ENCODE assay signal across 14 cellular contexts in genomic region chr6:152348116-152348515, GRCh38.
DNase-seq lines count a peak whose midpoint lies in the region; ATAC-seq and TF ChIP-seq lines count a peak whose summit lies in the region.
"Had no signal": no experiment of that assay in that cellular context is flagged by ENCODE, and none has a peak within 500 bp of the region (broad histone marks: within the 10 kb centered on the region; RNA-seq: fewer than 3 reads in every experiment).

No MANE protein-coding gene starts in this region.

- no peaks in the 10 kb centered on the region for H3K9me3 Mint-ChIP-seq in HFFc6
- no peaks in the 10 kb centered on the region for H3K9me3 Mint-ChIP-seq in activated CD8-positive, alpha-beta T cell treated with anti-CD3 and anti-CD28 coated beads, Interleukin-2, amount 10 ng/mL, durations not matched to agents 7 days and 5 days (ENCODE audit: insufficient read depth)
- H3K9me3 Mint-ChIP-seq: CD8-positive, alpha-beta T cell had no signal

- ATAC-seq in RWPE2 (ENCODE audit: low read depth), result peak; percentile 48; the same call in 2 of the 3 replicates
- ATAC-seq in activated CD8-positive, alpha-beta T cell treated with anti-CD3 and anti-CD28 coated beads, Interleukin-2, amount 10 ng/mL, durations not matched to agents 7 days and 5 days, result no peak
- ATAC-seq: CD8-positive, alpha-beta T cell; HCT116 had no signal

- H3K9me3 ChIP-seq in RWPE2 (ENCODE audit: severe bottlenecking), result no peaks in the 10 kb centered on the region

- H3K27ac ChIP-seq in RWPE2 (ENCODE audit: poor library complexity, severe bottlenecking), result no peak overlapping the region
- H3K27ac ChIP-seq: GM23248 had no signal

- no peak overlapping the region for H3K4me3 Mint-ChIP-seq in HFFc6
- H3K4me3 Mint-ChIP-seq in activated CD8-positive, alpha-beta T cell treated with anti-CD3 and anti-CD28 coated beads, Interleukin-2, amount 10 ng/mL, durations not matched to agents 7 days and 5 days, result no peak overlapping the region
- H3K4me3 Mint-ChIP-seq: CD14-positive monocyte; CD8-positive, alpha-beta T cell had no signal

- peak overlapping the region; percentile 75 for H3K27ac Mint-ChIP-seq in HFFc6
- no peak overlapping the region for H3K27ac Mint-ChIP-seq in activated CD8-positive, alpha-beta T cell treated with anti-CD3 and anti-CD28 coated beads, Interleukin-2, amount 10 ng/mL, durations not matched to agents 7 days and 5 days
- H3K27ac Mint-ChIP-seq: CD14-positive monocyte; CD8-positive, alpha-beta T cell had no signal

- no peaks in the 10 kb centered on the region for H3K4me1 ChIP-seq in RWPE2 (ENCODE audit: insufficient read depth, poor library complexity, severe bottlenecking)

- intact Hi-C loops in head of caudate nucleus (cut with DNase I), result no loop called here

- TF ChIP-seq CTCF in HFFc6 (IDR thresholded peaks at IDR 0.05), result no peak
- TF ChIP-seq CTCF in RWPE2 (IDR thresholded peaks at IDR 0.05; ENCODE audit: poor library complexity, severe bottlenecking), result no peak
- TF ChIP-seq CTCF in choroid plexus epithelial cell (conservative IDR thresholded peaks at IDR 0.05; ENCODE audit: low read depth, low read length), result no peak

- CTCF ChIA-PET in activated CD8-positive, alpha-beta T cell treated with anti-CD3 and anti-CD28 coated beads, Interleukin-2, amount 10 ng/mL, durations not matched to agents 7 days and 5 days (lab: Charles Lee), result no interaction called here

- H3K4me3 ChIP-seq in RWPE2 (ENCODE audit: severe bottlenecking) (no peak overlapping the region), choroid plexus epithelial cell (ENCODE audit: low read depth, low read length) (no peak overlapping the region)
- H3K4me3 ChIP-seq: GM23248 had no signal

- H3K27me3 ChIP-seq in RWPE2 (ENCODE audit: insufficient read depth, poor library complexity, severe bottlenecking), result no peaks in the 10 kb centered on the region

- no peaks in the 10 kb centered on the region; the same call in none of the 2 replicates for H3K27me3 Mint-ChIP-seq in HFFc6 (ENCODE audit: insufficient read depth)
- peaks cover 6% of the 10 kb centered on the region for H3K27me3 Mint-ChIP-seq in activated CD8-positive, alpha-beta T cell treated with anti-CD3 and anti-CD28 coated beads, Interleukin-2, amount 10 ng/mL, durations not matched to agents 7 days and 5 days (ENCODE audit: low read depth)

- POLR2A ChIA-PET in activated CD8-positive, alpha-beta T cell treated with anti-CD3 and anti-CD28 coated beads, Interleukin-2, amount 10 ng/mL, durations not matched to agents 7 days and 5 days (lab: Charles Lee), result no interaction called here

- H3K36me3 ChIP-seq in RWPE2 (ENCODE audit: low read depth), result peaks cover 7% of the 10 kb centered on the region; the same call in 1 of the 2 replicates

- peaks cover 42% of the 10 kb centered on the region for H3K36me3 Mint-ChIP-seq in HFFc6 (ENCODE audit: low read depth)
- no peaks in the 10 kb centered on the region for H3K36me3 Mint-ChIP-seq in activated CD8-positive, alpha-beta T cell treated with anti-CD3 and anti-CD28 coated beads, Interleukin-2, amount 10 ng/mL, durations not matched to agents 7 days and 5 days (ENCODE audit: low read depth)
- H3K36me3 Mint-ChIP-seq: CD8-positive, alpha-beta T cell had no signal

- peaks cover 11% of the 10 kb centered on the region; the same call in 1 of the 2 replicates for H3K4me1 Mint-ChIP-seq in HFFc6 (ENCODE audit: low read depth)
- H3K4me1 Mint-ChIP-seq in activated CD8-positive, alpha-beta T cell treated with anti-CD3 and anti-CD28 coated beads, Interleukin-2, amount 10 ng/mL, durations not matched to agents 7 days and 5 days (ENCODE audit: low read depth), result no peaks in the 10 kb centered on the region
- H3K4me1 Mint-ChIP-seq: CD14-positive monocyte had no signal

- peak; percentile 20 for DNase-seq in HFFc6
- DNase-seq in RWPE2 (ENCODE audit: low spot score), result no peak
- DNase-seq in choroid plexus epithelial cell (ENCODE audit: low read depth), result peak; percentile 65
- no peak for DNase-seq in activated CD8-positive, alpha-beta T cell treated with anti-CD3 and anti-CD28 coated beads, Interleukin-2, amount 10 ng/mL, durations not matched to agents 7 days and 5 days
- no peak for DNase-seq in NCI-H748 treated with DMSO at 0.1 percent for 48 hours (lab: John Stamatoyannopoulos, UW)
- no peak for DNase-seq in head of caudate nucleus
- no peak for DNase-seq in NCI-H146 treated with DMSO at 0.1 percent for 48 hours (lab: John Stamatoyannopoulos, UW; ENCODE audit: unreplicated experiment)
- DNase-seq: CD8-positive, alpha-beta T cell; COR-L47; DMS153; DMS79 treated with DMSO at 0.1 percent for 48 hours; GM23248 had no signal

Comparison
In these comparisons a context has a peak if more than half of its experiments do, and no peak if none do; other contexts are left out.
1. DNase-seq: peak in HFFc6 (single experiment) and choroid plexus epithelial cell (single experiment); none in RWPE2 (single experiment), activated CD8-positive, alpha-beta T cell treated with anti-CD3 and anti-CD28 coated beads, Interleukin-2, amount 10 ng/mL, durations not matched to agents 7 days and 5 days (single experiment), NCI-H748 treated with DMSO at 0.1 percent for 48 hours (single experiment), head of caudate nucleus (0 of 42) and NCI-H146 treated with DMSO at 0.1 percent for 48 hours (single experiment).